Comparison of ENCODE assay signal across 9 cellular contexts in genomic region chr11:8794677-8795103, GRCh38.
DNase-seq lines count a peak whose midpoint lies in the region; ATAC-seq and TF ChIP-seq lines count a peak whose summit lies in the region.
"Had no signal": no experiment of that assay in that cellular context is flagged by ENCODE, and none has a peak within 500 bp of the region (broad histone marks: within the 10 kb centered on the region; RNA-seq: fewer than 3 reads in every experiment).

No MANE protein-coding gene starts in this region.

- no peak overlapping the region for H2BK5ac ChIP-seq in mesendoderm (ENCODE audit: low read length)

- ATAC-seq in HG03135 (IDR thresholded peaks at IDR 0.05; ENCODE audit: unreplicated experiment) (no peak), HG02763 (IDR thresholded peaks at IDR 0.05; ENCODE audit: unreplicated experiment) (no peak), GM19351 (IDR thresholded peaks at IDR 0.05; ENCODE audit: unreplicated experiment) (no peak)

- H4K5ac ChIP-seq in mesendoderm (ENCODE audit: low read length) = no peak overlapping the region

- no peak overlapping the region for H3K9ac ChIP-seq in MM.1S (ENCODE audit: low read length)
- H3K9ac ChIP-seq in mesendoderm (ENCODE audit: low read length) = no peak overlapping the region

- H3K4me2 ChIP-seq in MM.1S (ENCODE audit: low read depth, low read length) = peak overlapping the region; percentile 10; the same call in 1 of the 2 replicates
- H3K4me2 ChIP-seq in mesendoderm (ENCODE audit: low read length) = no peak overlapping the region

- H3K4me1 ChIP-seq in MM.1S (ENCODE audit: low read length) (peaks cover 54% of the 10 kb centered on the region), mesendoderm (ENCODE audit: control insufficient read depth, low read depth, low read length) (peaks cover 8% of the 10 kb centered on the region)

- H3K27ac ChIP-seq in MM.1S (ENCODE audit: low read length) = peak overlapping the region; percentile 29; the same call in 1 of the 2 replicates
- H3K27ac ChIP-seq in mesendoderm (ENCODE audit: low read depth, low read length) = no peak overlapping the region

- TF ChIP-seq CTCF in MM.1S (IDR thresholded peaks at IDR 0.05; ENCODE audit: low read length) = peak; percentile 57
- peak; percentile 40 for TF ChIP-seq CTCF in choroid plexus epithelial cell (conservative IDR thresholded peaks at IDR 0.05; ENCODE audit: low read depth, low read length)

- no peak overlapping the region for H3K4me3 ChIP-seq in MM.1S (ENCODE audit: low read length)
- no peak overlapping the region for H3K4me3 ChIP-seq in choroid plexus epithelial cell (ENCODE audit: low read depth, low read length)
- no peak overlapping the region for H3K4me3 ChIP-seq in mesendoderm (ENCODE audit: low read length)

- no peak overlapping the region for H3K18ac ChIP-seq in mesendoderm (ENCODE audit: low read length)

- H2BK15ac ChIP-seq in mesendoderm (replicated peaks; ENCODE audit: low read depth) = no peak overlapping the region

- H3K79me2 ChIP-seq in MM.1S (ENCODE audit: low read length) = peaks cover 53% of the 10 kb centered on the region
- H3K79me2 ChIP-seq in mesendoderm (ENCODE audit: control insufficient read depth, insufficient read depth, low read length) = no peaks in the 10 kb centered on the region

- H4K8ac ChIP-seq in mesendoderm (ENCODE audit: low read depth, low read length) = no peak overlapping the region

- peaks cover 4% of the 10 kb centered on the region for H3K79me1 ChIP-seq in mesendoderm (ENCODE audit: low read length)

- no peak overlapping the region for H2BK120ac ChIP-seq in mesendoderm (ENCODE audit: low read depth, low read length)

- H3K4ac ChIP-seq in mesendoderm (ENCODE audit: low read depth, low read length) = no peak overlapping the region

- no peaks in the 10 kb centered on the region for H4K20me1 ChIP-seq in MM.1S (ENCODE audit: insufficient read depth, low read length)

- DNase-seq in COLO668 (lab: John Stamatoyannopoulos, UW; ENCODE audit: unreplicated experiment) (peak; percentile 81), MM.1S (no peak), choroid plexus epithelial cell (ENCODE audit: low read depth) (no peak), mesendoderm (peak; percentile 63)
- DNase-seq in activated effector memory CD4-positive, alpha-beta T cell treated with Interleukin-2 at 50 U/mL for 16 hours = no peak
- DNase-seq: activated T-cell treated with anti-CD3 and anti-CD28 coated beads, Interleukin-2, amount 50 U/mL, for 24 hours had no signal

- H3K23ac ChIP-seq in mesendoderm (ENCODE audit: low read length) = no peak overlapping the region

- no peak overlapping the region for H3K56ac ChIP-seq in mesendoderm (ENCODE audit: low read length)

- no peaks in the 10 kb centered on the region for H3K9me3 ChIP-seq in MM.1S (replicated peaks; ENCODE audit: insufficient read depth, low read length)

- H3K9me2 ChIP-seq in MM.1S (replicated peaks; ENCODE audit: insufficient read depth, low read length) = no peaks in the 10 kb centered on the region

- no peaks in the 10 kb centered on the region for H3K36me3 ChIP-seq in MM.1S (replicated peaks; ENCODE audit: insufficient read depth, low read length)
- H3K36me3 ChIP-seq in mesendoderm (ENCODE audit: control insufficient read depth, insufficient read depth, low read length) = no peaks in the 10 kb centered on the region

- H2AFZ ChIP-seq in MM.1S (ENCODE audit: low read length) = no peak overlapping the region

- WGBS in mesendoderm (ENCODE audit: extremely low coverage, insufficient coverage, low lambda C conversion rate) = no CpG with 5 or more reads among the region's 2 CpGs

- peaks cover 19% of the 10 kb centered on the region for H3F3A ChIP-seq in MM.1S (ENCODE audit: insufficient read depth, low read length)

- H3K27me3 ChIP-seq in MM.1S (replicated peaks; ENCODE audit: insufficient read depth, low read length) (no peaks in the 10 kb centered on the region), mesendoderm (ENCODE audit: insufficient read depth, low read length, poor library complexity) (no peaks in the 10 kb centered on the region)

- H2AK5ac ChIP-seq in mesendoderm (ENCODE audit: low read length) = no peak overlapping the region

Comparison
In these comparisons a context has a peak if more than half of its experiments do, and no peak if none do; other contexts are left out.
1. DNase-seq: peak in COLO668 (single experiment) and mesendoderm (single experiment); none in MM.1S (single experiment), choroid plexus epithelial cell (single experiment) and activated effector memory CD4-positive, alpha-beta T cell treated with Interleukin-2 at 50 U/mL for 16 hours (single experiment).